In genomic region chr11:14578551-14578956, GRCh38 we compare ENCODE assay signal across 9 cellular contexts. TPM values are rescaled to one million over a fixed set of nuclear protein-coding genes. Genes with fewer than 3 reads are reported as not detected.
A peak's percentile ranks its signal among the peaks of the same experiment; 100 is the strongest.
DNase-seq lines count a peak whose midpoint lies in the region; ATAC-seq and TF ChIP-seq lines count a peak whose summit lies in the region.
"Had no signal": no experiment of that assay in that cellular context is flagged by ENCODE, and none has a peak within 500 bp of the region (broad histone marks: within the 10 kb centered on the region; RNA-seq: fewer than 3 reads in every experiment).

No MANE protein-coding gene starts in this region.

- H3K9ac ChIP-seq in adipocyte (ENCODE audit: low read length), result no peak overlapping the region
- H3K9ac ChIP-seq: parathyroid adenoma had no signal

- H3K4me3 ChIP-seq in adipocyte (ENCODE audit: low read length), result no peak overlapping the region

- no peaks in the 10 kb centered on the region for H3K9me3 ChIP-seq in adipocyte (ENCODE audit: control insufficient read depth, low read length)

- no peaks in the 10 kb centered on the region for H3K27me3 Mint-ChIP-seq in type B pancreatic cell

- H3K27me3 ChIP-seq in adipocyte (replicated peaks; ENCODE audit: control insufficient read depth, insufficient read depth, low read length), result no peaks in the 10 kb centered on the region

- no peaks in the 10 kb centered on the region for H3K4me1 ChIP-seq in adipocyte (ENCODE audit: control insufficient read depth, insufficient read depth, low read length)
- H3K4me1 ChIP-seq: parathyroid adenoma had no signal

- no peaks in the 10 kb centered on the region for H3K36me3 ChIP-seq in adipocyte (ENCODE audit: control insufficient read depth, insufficient read depth, low read length, severe bottlenecking)

- H3K36me3 Mint-ChIP-seq in type B pancreatic cell, result no peaks in the 10 kb centered on the region

- H3K4me3 Mint-ChIP-seq in type B pancreatic cell, result no peak overlapping the region

- peak overlapping the region; percentile 21 for H3K27ac Mint-ChIP-seq in type B pancreatic cell

- H3K4me1 Mint-ChIP-seq in type B pancreatic cell (ENCODE audit: unreplicated experiment), result peaks cover 15% of the 10 kb centered on the region

- TF ChIP-seq CTCF in type B pancreatic cell (conservative IDR thresholded peaks at IDR 0.05), result no peak

- DNase-seq in COLO668 (lab: John Stamatoyannopoulos, UW; ENCODE audit: unreplicated experiment) (peak; percentile 38), SIG-M5 treated with dmso at 0.1 percent for 504 hours (lab: John Stamatoyannopoulos, UW; ENCODE audit: unreplicated experiment) (peak; percentile 86), adipocyte (ENCODE audit: low read depth) (peak; percentile 4), medulla oblongata (ENCODE audit: extremely low spot score) (peak; percentile 73), type B pancreatic cell (ENCODE audit: extremely low spot score, unreplicated experiment) (no peak), NCI-H2171 (lab: John Stamatoyannopoulos, UW) (no peak)

- no peaks in the 10 kb centered on the region for H3K9me3 Mint-ChIP-seq in type B pancreatic cell

- ATAC-seq in GM19452 (IDR thresholded peaks at IDR 0.05; ENCODE audit: unreplicated experiment) (peak; percentile 100), HG03558 (IDR thresholded peaks at IDR 0.05; ENCODE audit: extremely low read depth, unreplicated experiment) (peak; percentile 98)

RNA-seq across cellular contexts. Expression of gene PSMA1, which starts 58.4 kb away (rescaled TPM):
- total RNA-seq in type B pancreatic cell (ENCODE audit: low replicate concordance), result 126 and 150 TPM in 2 replicates

Comparison
In these comparisons a context has a peak if more than half of its experiments do, and no peak if none do; other contexts are left out.
1. DNase-seq: peak in COLO668 (single experiment), SIG-M5 treated with dmso at 0.1 percent for 504 hours (single experiment), adipocyte (single experiment) and medulla oblongata (single experiment); none in type B pancreatic cell (single experiment) and NCI-H2171 (single experiment).